1 cellular context compared by ENCODE assay signal in the genomic region with DNA sequence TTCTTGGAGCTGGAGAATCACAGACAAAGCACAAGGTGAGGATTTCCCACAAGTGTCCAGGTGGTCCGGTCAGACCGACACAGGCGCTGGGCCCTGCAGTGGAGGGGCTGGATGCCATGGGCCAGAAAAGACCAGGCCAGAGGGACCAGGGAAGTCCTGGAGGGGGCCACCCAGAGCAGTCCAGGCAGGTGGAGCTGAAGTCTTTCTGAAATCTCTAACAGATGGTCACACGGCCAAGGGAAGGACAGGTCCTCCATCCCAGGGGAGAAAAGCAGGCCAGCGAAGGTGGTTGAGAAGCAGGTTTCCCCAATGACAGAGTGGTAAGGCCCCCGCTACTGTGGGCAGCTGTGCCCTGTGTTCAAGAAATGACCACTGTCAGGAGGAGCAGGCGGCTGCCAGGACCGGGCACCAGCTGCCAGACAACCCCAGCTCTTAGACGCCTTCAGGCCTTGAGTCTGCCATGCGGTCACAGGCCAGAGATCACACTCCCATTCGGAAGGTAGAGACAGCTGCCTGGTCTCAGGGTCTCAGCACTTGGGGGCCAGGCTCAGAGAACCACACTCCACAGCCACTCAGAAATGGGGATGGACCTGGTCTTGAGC.
TF ChIP-seq lines count a peak whose summit lies in the region.

No MANE protein-coding gene starts in this region.

TF ChIP-seq in WTC11, 78 proteins besides CTCF, POLR2A, EP300 and RAD21 (continued from another document):
- TF ChIP-seq, protein P1, sequence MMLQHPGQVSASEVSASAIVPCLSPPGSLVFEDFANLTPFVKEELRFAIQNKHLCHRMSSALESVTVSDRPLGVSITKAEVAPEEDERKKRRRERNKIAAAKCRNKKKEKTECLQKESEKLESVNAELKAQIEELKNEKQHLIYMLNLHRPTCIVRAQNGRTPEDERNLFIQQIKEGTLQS (CRISPR knock-in tag; conservative IDR thresholded peaks at IDR 0.05) = no peak
- TF ChIP-seq NFE2L1 (CRISPR knock-in tag; IDR thresholded peaks at IDR 0.05) (no peak), ZNF232 (CRISPR knock-in tag; IDR thresholded peaks at IDR 0.05) (no peak), ZNF416 (CRISPR knock-in tag; IDR thresholded peaks at IDR 0.05) (no peak), HMGA2 (CRISPR knock-in tag; IDR thresholded peaks at IDR 0.05) (no peak), EMX1 (CRISPR knock-in tag; IDR thresholded peaks at IDR 0.05) (no peak)
- TF ChIP-seq, protein P2, sequence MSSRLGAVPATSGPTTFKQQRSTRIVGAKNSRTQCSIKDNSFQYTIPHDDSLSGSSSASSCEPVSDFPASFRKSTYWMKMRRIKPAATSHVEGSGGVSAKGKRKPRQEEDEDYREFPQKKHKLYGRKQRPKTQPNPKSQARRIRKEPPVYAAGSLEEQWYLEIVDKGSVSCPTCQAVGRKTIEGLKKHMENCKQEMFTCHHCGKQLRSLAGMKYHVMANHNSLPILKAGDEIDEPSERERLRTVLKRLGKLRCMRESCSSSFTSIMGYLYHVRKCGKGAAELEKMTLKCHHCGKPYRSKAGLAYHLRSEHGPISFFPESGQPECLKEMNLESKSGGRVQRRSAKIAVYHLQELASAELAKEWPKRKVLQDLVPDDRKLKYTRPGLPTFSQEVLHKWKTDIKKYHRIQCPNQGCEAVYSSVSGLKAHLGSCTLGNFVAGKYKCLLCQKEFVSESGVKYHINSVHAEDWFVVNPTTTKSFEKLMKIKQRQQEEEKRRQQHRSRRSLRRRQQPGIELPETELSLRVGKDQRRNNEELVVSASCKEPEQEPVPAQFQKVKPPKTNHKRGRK (CRISPR knock-in tag; IDR thresholded peaks at IDR 0.05; ENCODE audit: borderline replicate concordance) = no peak
